Comparison of ENCODE assay signal across 19 cellular contexts in the genomic region with DNA sequence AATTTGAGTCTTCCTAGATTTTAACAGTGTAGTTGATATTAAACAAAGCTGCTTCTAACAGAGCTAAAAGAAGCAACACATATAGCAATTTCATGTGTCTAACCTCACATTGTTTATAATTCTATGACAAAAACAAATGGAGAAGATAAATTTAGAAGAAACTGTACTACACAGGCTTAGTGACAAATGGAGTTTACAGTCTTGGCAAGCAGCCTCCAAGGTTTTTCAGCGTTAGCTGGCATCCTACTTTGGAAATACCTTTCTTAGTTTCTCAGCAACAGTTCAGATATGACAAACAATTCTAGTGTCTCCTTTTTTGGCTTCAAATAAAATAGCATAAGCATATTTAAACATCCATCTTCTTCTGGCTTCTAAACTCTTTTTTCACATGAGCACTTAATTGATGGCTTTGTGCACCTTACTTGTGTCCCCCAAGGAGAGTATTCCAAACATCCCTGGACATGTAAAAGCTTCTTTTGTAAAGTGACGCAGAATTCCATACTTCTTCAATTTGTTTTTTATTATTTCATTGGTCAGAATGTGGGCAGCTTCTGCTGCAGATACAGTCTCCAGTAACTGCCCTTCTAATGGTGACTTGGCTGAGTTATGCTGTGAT.
DNase-seq lines count a peak whose midpoint lies in the region; ATAC-seq and TF ChIP-seq lines count a peak whose summit lies in the region.
"Had no signal": no experiment of that assay in that cellular context is flagged by ENCODE, and none has a peak within 500 bp of the region (broad histone marks: within the 10 kb centered on the region; RNA-seq: fewer than 3 reads in every experiment).

No MANE protein-coding gene starts in this region.

- H3K27ac ChIP-seq in fibroblast of lung (ENCODE audit: insufficient read depth, low read length) = no peak overlapping the region
- peak overlapping the region; percentile 44 to 72 for H3K27ac ChIP-seq in prostate gland
- no peak overlapping the region for H3K27ac ChIP-seq in CD8-positive, alpha-beta memory T cell (ENCODE audit: low read depth, low read length)
- H3K27ac ChIP-seq: cardiac muscle cell, skin epidermis had no signal

- H3K9me3 ChIP-seq in fibroblast of lung (ENCODE audit: control insufficient read depth, insufficient read depth, low read depth, low read length) (no peaks in the 10 kb centered on the region), prostate gland (no peaks in the 10 kb centered on the region)
- no peaks in the 10 kb centered on the region for H3K9me3 ChIP-seq in CD8-positive, alpha-beta memory T cell (ENCODE audit: low read length)

- no peak overlapping the region for H3K4me2 ChIP-seq in fibroblast of lung (ENCODE audit: extremely low read depth, insufficient read depth, low read length)

- H3K4me3 Mint-ChIP-seq in CD8-positive, alpha-beta memory T cell = no peak overlapping the region
- H3K4me3 Mint-ChIP-seq: activated naive CD4-positive, alpha-beta T cell treated with anti-CD3 and anti-CD28 coated beads for 36 hours; stimulated activated effector memory CD8-positive, alpha-beta T cell treated with anti-CD3 and anti-CD28 coated beads, Interleukin-12 subunit alpha, Interleukin-12 subunit beta, amount 100 ng/mL, for 72 hours; T-helper 2 cell treated with Interferon-gamma antibody and Interleukin-4, amounts not matched to agents 5 μg/mL and 100 μg/mL, for 36 hours had no signal

- peaks cover 0 to 3% of the 10 kb centered on the region in 2 donors for H3K27me3 Mint-ChIP-seq in CD8-positive, alpha-beta memory T cell

- ATAC-seq in HG03378 (IDR thresholded peaks at IDR 0.05; ENCODE audit: unreplicated experiment) = no peak
- ATAC-seq: stimulated activated effector memory CD8-positive, alpha-beta T cell treated with anti-CD3 and anti-CD28 coated beads, Interleukin-12 subunit alpha, Interleukin-12 subunit beta, amount 100 ng/mL, for 72 hours had no signal

- CTCF ChIA-PET in CD8-positive, alpha-beta memory T cell (lab: Charles Lee) = no interaction called here

- 12% methylated on average over 2 of the region's 2 CpGs for WGBS in prostate gland

- H3K4me1 ChIP-seq in fibroblast of lung (ENCODE audit: control insufficient read depth, extremely low read depth, insufficient read depth, low read length) (no peaks in the 10 kb centered on the region), prostate gland (replicated peaks) (no peaks in the 10 kb centered on the region)
- H3K4me1 ChIP-seq in CD8-positive, alpha-beta memory T cell (ENCODE audit: insufficient read depth, low read length) = no peaks in the 10 kb centered on the region

- POLR2A ChIA-PET in CD8-positive, alpha-beta memory T cell (lab: Charles Lee) = no interaction called here

- intact Hi-C loops in prostate gland (cut with DNase I) = loop anchor here (10.0 kb wide), 4 partner anchors 92 to 538 kb away; no protein-coding TSS in a partner anchor

- no peaks in the 10 kb centered on the region for H4K20me1 ChIP-seq in fibroblast of lung (ENCODE audit: control insufficient read depth, extremely low read depth, insufficient read depth, low read length)

- no peak overlapping the region for H3K4me3 ChIP-seq in fibroblast of lung (replicated peaks in 1 of 4; ENCODE audit: control extremely low read depth in 1 of 4, insufficient read depth in 1 of 4, low read depth in 3 of 4, low read length in 4 of 4)
- no peak overlapping the region for H3K4me3 ChIP-seq in prostate gland
- no peak overlapping the region for H3K4me3 ChIP-seq in CD8-positive, alpha-beta memory T cell (ENCODE audit: low read length)
- H3K4me3 ChIP-seq: cardiac muscle cell, skin epidermis had no signal

- H3K27me3 ChIP-seq in fibroblast of lung (ENCODE audit: control insufficient read depth, insufficient read depth, low read length) = no peaks in the 10 kb centered on the region
- H3K27me3 ChIP-seq in prostate gland (replicated peaks; ENCODE audit: insufficient read depth) = no peaks in the 10 kb centered on the region
- H3K27me3 ChIP-seq in CD8-positive, alpha-beta memory T cell (ENCODE audit: insufficient read depth, low read length, poor library complexity, severe bottlenecking) = no peaks in the 10 kb centered on the region
- H3K27me3 ChIP-seq: cardiac muscle cell had no signal

- TF ChIP-seq POLR2A in prostate gland (IDR thresholded peaks at IDR 0.05) = no peak

- DNase-seq in AG08396 (ENCODE audit: low spot score) (peak; percentile 32), LHCN-M2 (ENCODE audit: low read depth) (peak; percentile 11), fibroblast of lung (ENCODE audit: low read depth in 2 of 2) (peak; percentile 50 to 82), prostate gland (ENCODE audit: low spot score) (peak; percentile 71), NCI-H526 (lab: John Stamatoyannopoulos, UW) (no peak), OCI-M1 (lab: John Stamatoyannopoulos, UW) (no peak)
- DNase-seq in CD8-positive, alpha-beta memory T cell = no peak
- DNase-seq: activated CD4-positive, alpha-beta T cell treated with anti-CD3 and anti-CD28 coated beads for 4 hours; activated CD8-positive, alpha-beta memory T cell treated with anti-CD3 and anti-CD28 coated beads, Interleukin-2, amount 50 U/mL, for 4 hours; activated naive CD4-positive, alpha-beta T cell treated with anti-CD3 and anti-CD28 coated beads for 36 hours; AML-193; effector CD8-positive, alpha-beta T cell; midbrain; NCI-H1092 treated with DMSO at 0.1 percent for 48 hours had no signal

- H3K36me3 ChIP-seq in fibroblast of lung (ENCODE audit: control insufficient read depth, insufficient read depth, low read length) (no peaks in the 10 kb centered on the region), prostate gland (no peaks in the 10 kb centered on the region)
- H3K36me3 ChIP-seq in CD8-positive, alpha-beta memory T cell (ENCODE audit: insufficient read depth, low read length) = no peaks in the 10 kb centered on the region
- H3K36me3 ChIP-seq: cardiac muscle cell had no signal

- TF ChIP-seq CTCF in fibroblast of lung (conservative IDR thresholded peaks at IDR 0.05 in 1 of 2, IDR thresholded peaks at IDR 0.05 in 1 of 2; ENCODE audit: low read depth in 1 of 2, low read length in 2 of 2) (no peak), prostate gland (IDR thresholded peaks at IDR 0.05) (no peak)

- no peak overlapping the region for H3K9ac ChIP-seq in fibroblast of lung (ENCODE audit: insufficient read depth, low read length)

- no peaks in the 10 kb centered on the region for H3K79me2 ChIP-seq in fibroblast of lung (ENCODE audit: control insufficient read depth, insufficient read depth, low read length)

- H3K27ac Mint-ChIP-seq in CD8-positive, alpha-beta memory T cell = no peak overlapping the region
- H3K27ac Mint-ChIP-seq: activated naive CD4-positive, alpha-beta T cell treated with anti-CD3 and anti-CD28 coated beads for 36 hours; stimulated activated effector memory CD8-positive, alpha-beta T cell treated with anti-CD3 and anti-CD28 coated beads, Interleukin-12 subunit alpha, Interleukin-12 subunit beta, amount 100 ng/mL, for 72 hours; T-helper 2 cell treated with Interferon-gamma antibody and Interleukin-4, amounts not matched to agents 5 μg/mL and 100 μg/mL, for 36 hours had no signal

- H2AFZ ChIP-seq in fibroblast of lung (ENCODE audit: low read length) = no peak overlapping the region

- no peaks in the 10 kb centered on the region for H3K4me1 Mint-ChIP-seq in CD8-positive, alpha-beta memory T cell
- H3K4me1 Mint-ChIP-seq: stimulated activated effector memory CD8-positive, alpha-beta T cell treated with anti-CD3 and anti-CD28 coated beads, Interleukin-12 subunit alpha, Interleukin-12 subunit beta, amount 100 ng/mL, for 72 hours had no signal

- no peaks in the 10 kb centered on the region for H3K9me3 Mint-ChIP-seq in CD8-positive, alpha-beta memory T cell
- H3K9me3 Mint-ChIP-seq: T-helper 2 cell treated with Interferon-gamma antibody and Interleukin-4, amounts not matched to agents 5 μg/mL and 100 μg/mL, for 36 hours had no signal

- no peaks in the 10 kb centered on the region for H3K36me3 Mint-ChIP-seq in CD8-positive, alpha-beta memory T cell
- H3K36me3 Mint-ChIP-seq: stimulated activated effector memory CD8-positive, alpha-beta T cell treated with anti-CD3 and anti-CD28 coated beads, Interleukin-12 subunit alpha, Interleukin-12 subunit beta, amount 100 ng/mL, for 72 hours had no signal

Comparison
In these comparisons a context has a peak if more than half of its experiments do, and no peak if none do; other contexts are left out.
1. DNase-seq: peak in AG08396 (single experiment), LHCN-M2 (single experiment), fibroblast of lung (2 of 2) and prostate gland (single experiment); none in NCI-H526 (0 of 2), CD8-positive, alpha-beta memory T cell (0 of 5) and OCI-M1 (single experiment).
2. H3K27ac ChIP-seq: peak in prostate gland (2 of 2); none in fibroblast of lung (single experiment) and CD8-positive, alpha-beta memory T cell (single experiment).